13 cellular contexts compared by ENCODE assay signal in the genomic region with DNA sequence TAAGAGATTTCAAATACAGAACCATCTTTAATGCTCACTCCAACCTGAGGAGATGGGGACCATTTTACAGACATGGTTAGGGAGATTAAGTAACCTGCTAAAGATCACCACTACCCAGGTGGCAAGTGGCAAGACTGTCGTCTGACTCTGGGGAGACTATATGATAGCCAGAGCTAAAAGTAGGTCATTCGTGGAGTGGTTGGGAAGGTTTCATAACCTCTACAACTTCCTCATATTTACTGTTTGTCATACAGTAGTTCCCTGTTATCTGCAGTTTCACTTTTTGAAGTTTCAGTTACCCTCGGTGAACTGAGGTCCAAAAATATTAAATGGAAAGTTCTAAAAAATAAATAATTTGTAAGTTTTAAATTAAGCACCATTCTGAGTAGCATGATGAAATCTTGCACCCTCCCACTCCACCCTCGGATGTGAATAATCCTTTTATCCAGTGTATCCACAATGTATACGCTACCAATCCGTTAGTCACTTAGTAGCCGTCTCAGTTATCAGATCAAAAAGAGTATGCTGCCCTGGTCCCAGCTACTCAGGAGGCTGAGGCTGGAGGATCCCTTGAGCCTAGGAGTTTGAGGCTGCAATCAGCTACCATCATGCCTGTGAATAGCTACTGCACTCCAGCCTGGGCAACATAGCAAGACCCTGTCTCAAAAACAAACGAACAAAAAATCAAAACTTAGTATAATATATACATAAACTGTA. TPM values are rescaled to one million over a fixed set of nuclear protein-coding genes. Genes with fewer than 3 reads are reported as not detected.
A peak's percentile ranks its signal among the peaks of the same experiment; 100 is the strongest.
DNase-seq lines count a peak whose midpoint lies in the region; ATAC-seq and TF ChIP-seq lines count a peak whose summit lies in the region.
"Had no signal": no experiment of that assay in that cellular context is flagged by ENCODE, and none has a peak within 500 bp of the region (broad histone marks: within the 10 kb centered on the region; RNA-seq: fewer than 3 reads in every experiment).

No MANE protein-coding gene starts in this region.

- H3K36me3 ChIP-seq in thoracic aorta: no peaks in the 10 kb centered on the region
- H3K36me3 ChIP-seq: spleen had no signal

- DNase-seq in Right ventricle myocardium inferior (ENCODE audit: missing footprints) (no peak), right cardiac atrium (no peak), RKO (ENCODE audit: low spot score) (peak; percentile 15), thoracic aorta (ENCODE audit: low spot score) (no peak), DMS79 treated with DMSO at 0.1 percent for 48 hours (lab: John Stamatoyannopoulos, UW) (no peak)
- DNase-seq in activated T-cell treated with anti-CD3 and anti-CD28 coated beads, Interleukin-2, amount 50 U/mL, for 1 hour: no peak
- DNase-seq in stimulated activated CD4-positive, alpha-beta T cell treated with anti-CD3 and anti-CD28 coated beads, Interleukin-12 subunit alpha, Interleukin-12 subunit beta, amount 100 ng/mL, for 4 hours: no peak
- DNase-seq: 8988T; activated CD4-positive, alpha-beta T cell treated with anti-CD3 and anti-CD28 coated beads for 48 hours; NCI-H2081 treated with DMSO at 0.1 percent for 48 hours; spleen; testis had no signal

- no peak for TF ChIP-seq CTCF in thoracic aorta (IDR thresholded peaks at IDR 0.05)

- H3K4me3 ChIP-seq in right cardiac atrium (ENCODE audit: low read length) (no peak overlapping the region), thoracic aorta (peak overlapping the region; percentile 7)
- H3K4me3 ChIP-seq: testis had no signal

- H3K4me1 ChIP-seq in right cardiac atrium (ENCODE audit: control insufficient read depth, insufficient read depth, low read length): no peaks in the 10 kb centered on the region
- peaks cover 0 to 7% of the 10 kb centered on the region in 2 donors for H3K4me1 ChIP-seq in thoracic aorta (ENCODE audit: control insufficient read depth in 1 of 2, low read depth in 2 of 2)

- H3K9me3 ChIP-seq in right cardiac atrium (ENCODE audit: control insufficient read depth, low read length) (no peaks in the 10 kb centered on the region), thoracic aorta (no peaks in the 10 kb centered on the region)
- H3K9me3 ChIP-seq: spleen, testis had no signal

- 55% methylated on average over 8 of the region's 8 CpGs for WGBS in right cardiac atrium

- intact Hi-C loops in Right ventricle myocardium inferior (cut with DNase I) (no loop called here), right cardiac atrium (cut with DNase I) (no loop called here)

- ATAC-seq in Right ventricle myocardium inferior: peak; percentile 16
- no peak for ATAC-seq in right cardiac atrium
- ATAC-seq in HG03066 (IDR thresholded peaks at IDR 0.05; ENCODE audit: low read depth, unreplicated experiment): peak; percentile 81
- ATAC-seq in thoracic aorta (ENCODE audit: insufficient number of reproducible peaks, low FRiP score, low read depth): no peak

- H3K27me3 ChIP-seq in right cardiac atrium (ENCODE audit: control insufficient read depth, insufficient read depth) (no peaks in the 10 kb centered on the region), thoracic aorta (replicated peaks; ENCODE audit: insufficient read depth) (no peaks in the 10 kb centered on the region)
- H3K27me3 ChIP-seq: spleen, testis had no signal

- H3K27ac ChIP-seq in right cardiac atrium (ENCODE audit: low read length): no peak overlapping the region
- no peak overlapping the region for H3K27ac ChIP-seq in thoracic aorta
- H3K27ac ChIP-seq: testis had no signal

RNA-seq across cellular contexts. Expression of a gene that starts 14.9 kb away (rescaled TPM):
- total RNA-seq in Right ventricle myocardium inferior (not detected), right cardiac atrium (under 1 TPM in 3 of 4 donors, not detected in 1; 0.21 to 0.57 (median 0.45) TPM), thoracic aorta (1 to 10 TPM in 1 of 2 donors, not detected in 1; 4.7 TPM)
- polyA plus RNA-seq in right cardiac atrium: 0.68 TPM
- total RNA-seq: spleen had no signal

RNA-seq across cellular contexts. Expression of a gene that starts 40.4 kb away (rescaled TPM):
- total RNA-seq in Right ventricle myocardium inferior (16.8 TPM), right cardiac atrium (10 to 100 TPM; 16.1 to 28.0 (median 21.2) TPM), thoracic aorta (10 to 100 TPM; 25.7 to 35.9 TPM)
- polyA plus RNA-seq in right cardiac atrium: 17.6 TPM

Comparison
In these comparisons a context has a peak if more than half of its experiments do, and no peak if none do; other contexts are left out.
1. ATAC-seq: peak in Right ventricle myocardium inferior (single experiment) and HG03066 (single experiment); none in right cardiac atrium (0 of 2) and thoracic aorta (single experiment).